ENCODE assay signal across 24 cellular contexts in genomic region chr2:137942785-137943034, GRCh38. TPM values are rescaled to one million over a fixed set of nuclear protein-coding genes. Genes with fewer than 3 reads are reported as not detected.
DNase-seq lines count a peak whose midpoint lies in the region; ATAC-seq, FAIRE-seq and TF ChIP-seq lines count a peak whose summit lies in the region.
"Had no signal": no experiment of that assay in that cellular context is flagged by ENCODE, and none has a peak within 500 bp of the region (broad histone marks: within the 10 kb centered on the region; RNA-seq: fewer than 3 reads in every experiment).

No MANE protein-coding gene starts in this region.

- H3K4me1 Mint-ChIP-seq in Calu3 (ENCODE audit: low read depth, unreplicated experiment) (peaks cover 54% of the 10 kb centered on the region), immature natural killer cell (no peaks in the 10 kb centered on the region)

- no peak for ATAC-seq in HG03135 (IDR thresholded peaks at IDR 0.05; ENCODE audit: unreplicated experiment)
- ATAC-seq: CD8-positive, alpha-beta T cell; GM23338 had no signal

- H3K4me3 ChIP-seq in kidney (ENCODE audit: low read length in 2 of 2) = peak overlapping the region in 1 of 2 donors; percentile 9
- H3K4me3 ChIP-seq in mesodermal cell (ENCODE audit: extremely low read depth, insufficient read depth, low read length, poor library complexity, severe bottlenecking) = no peak overlapping the region
- H3K4me3 ChIP-seq: GM23338, MG63, SJCRH30 had no signal

- no peaks in the 10 kb centered on the region for H3K36me3 Mint-ChIP-seq in Calu3 (ENCODE audit: insufficient read depth, unreplicated experiment)
- H3K36me3 Mint-ChIP-seq in immature natural killer cell = no peaks in the 10 kb centered on the region
- H3K36me3 Mint-ChIP-seq: CD8-positive, alpha-beta T cell had no signal

- H3K36me3 ChIP-seq in kidney (ENCODE audit: control insufficient read depth in 1 of 2, insufficient read depth in 2 of 2, low read length in 2 of 2) (no peaks in the 10 kb centered on the region), mesodermal cell (ENCODE audit: control insufficient read depth, insufficient read depth, low read length) (no peaks in the 10 kb centered on the region)
- H3K36me3 ChIP-seq: MG63, SJCRH30 had no signal

- H3K4me3 Mint-ChIP-seq in Calu3 (ENCODE audit: low read depth, unreplicated experiment) (peak overlapping the region; percentile 8), immature natural killer cell (no peak overlapping the region)
- H3K4me3 Mint-ChIP-seq: CD8-positive, alpha-beta T cell; GM23338; H9 had no signal

- peaks cover 0 to 14% of the 10 kb centered on the region in 2 donors for H3K4me1 ChIP-seq in kidney (ENCODE audit: control insufficient read depth in 1 of 2, insufficient read depth in 1 of 2, low read depth in 1 of 2, low read length in 2 of 2)
- peaks cover 24% of the 10 kb centered on the region for H3K4me1 ChIP-seq in mesodermal cell (ENCODE audit: control insufficient read depth, insufficient read depth, low read length, poor library complexity, severe bottlenecking)
- H3K4me1 ChIP-seq: SJCRH30 had no signal

- intact Hi-C loops in Calu3 (cut with micrococcal nuclease; ENCODE audit: unreplicated experiment) = loop anchor here (10.0 kb wide), 1 partner anchor 432 kb away; no protein-coding TSS in a partner anchor
- intact Hi-C loops in kidney (cut with DNase I) = no loop called here

- no peak overlapping the region for H3K27ac ChIP-seq in kidney (ENCODE audit: low read depth in 2 of 2, low read length in 2 of 2)
- H3K27ac ChIP-seq in mesodermal cell (ENCODE audit: low read depth, low read length, severe bottlenecking) = peak overlapping the region; percentile 82
- no peak overlapping the region for H3K27ac ChIP-seq in substantia nigra (ENCODE audit: low read depth, low read length, poor library complexity, severe bottlenecking)
- H3K27ac ChIP-seq: C4-2B, SJCRH30 had no signal

- peak overlapping the region; percentile 56 for H3K27ac Mint-ChIP-seq in Calu3 (ENCODE audit: unreplicated experiment)
- no peak overlapping the region for H3K27ac Mint-ChIP-seq in immature natural killer cell
- H3K27ac Mint-ChIP-seq: CD8-positive, alpha-beta T cell; GM23338 had no signal

- DNase-seq in Calu3 (no peak), kidney (no peak), renal cortical epithelial cell (ENCODE audit: low read depth) (peak; percentile 63), immature natural killer cell (no peak), substantia nigra (lab: John Stamatoyannopoulos, UW) (no peak)
- DNase-seq: CD8-positive, alpha-beta T cell; DMS153; H9; IMR-90; KG1; MG63; NCI-H1105 treated with DMSO at 0.1 percent for 48 hours; NCI-H1930; NCI-H2107; NCI-H524; NCI-H774; NK-92 treated with Interleukin-12 subunit alpha and Interleukin-12 subunit beta, amount 100 ng/mL, for 24 hours; PC-3; SJCRH30 had no signal

- TF ChIP-seq CTCF in Calu3 (IDR thresholded peaks at IDR 0.05; ENCODE audit: unreplicated experiment) = no peak
- TF ChIP-seq CTCF in kidney (IDR thresholded peaks at IDR 0.05; ENCODE audit: borderline replicate concordance, extremely low read depth, insufficient read depth) = no peak

- CTCF ChIA-PET in Calu3 (lab: Charles Lee) = interaction anchor here (1.2 kb wide), 1 partner anchor 148 kb away, joined by 3 read pairs; no protein-coding TSS in a partner anchor

- H3K9me3 Mint-ChIP-seq in Calu3 (ENCODE audit: low read depth, unreplicated experiment) = no peaks in the 10 kb centered on the region
- peaks cover 0 to 6% (median 2%) of the 10 kb centered on the region in 6 donors for H3K9me3 Mint-ChIP-seq in immature natural killer cell
- H3K9me3 Mint-ChIP-seq: CD8-positive, alpha-beta T cell; GM23338; H9 had no signal

- WGBS in mesodermal cell (ENCODE audit: insufficient coverage in 2 of 2), 2 experiments = 71 to 100% methylated on average over 1 to 2 of the region's 2 CpGs

- H3K27me3 Mint-ChIP-seq in Calu3 (ENCODE audit: unreplicated experiment) (no peaks in the 10 kb centered on the region), immature natural killer cell (ENCODE audit: low read depth in 3 of 3) (peaks cover 0 to 3% (median 0%) of the 10 kb centered on the region in 3 donors)

- FAIRE-seq in kidney (lab: Jason Lieb, UNC) = peak; percentile 19

- no TSS peak for BruUV-seq in Calu3 (replicated peaks; lab: Mats Ljungman, UMichigan)

- no peak overlapping the region for H3K9ac ChIP-seq in kidney (ENCODE audit: low read length in 2 of 2)

- no peaks in the 10 kb centered on the region for H3K9me3 ChIP-seq in kidney (ENCODE audit: control insufficient read depth in 1 of 2, low read length in 2 of 2)
- no peaks in the 10 kb centered on the region for H3K9me3 ChIP-seq in mesodermal cell (ENCODE audit: control insufficient read depth, low read length)
- H3K9me3 ChIP-seq: MG63, SJCRH30 had no signal

RNA-seq across cellular contexts. Expression of gene HNMT, which starts 21.6 kb away (rescaled TPM):
- total RNA-seq in Calu3 (2022) (56.5 and 68.2 TPM in 2 replicates), kidney (61.6 TPM), renal cortical epithelial cell (47.9 and 103 TPM in 2 replicates)
- polyA plus RNA-seq in kidney (ENCODE audit: insufficient read depth, low read depth, low replicate concordance) (69.2 TPM), immature natural killer cell (1 to 10 TPM in 1 of 3 donors, under 1 TPM in 1, not detected in 1; 0.78 to 1.3 TPM)
- 18.5 TPM for polyA plus RNA-seq in mesodermal cell (2013, experiment 1 of 2)
- polyA plus RNA-seq in mesodermal cell (2013, experiment 2 of 2) = 24.7 TPM
- total RNA-seq: CD8-positive, alpha-beta T cell; G401 had no signal
